ENCODE assay signal across 19 cellular contexts in genomic region chrX:1545776-1546408, GRCh38. TPM values are rescaled to one million over a fixed set of nuclear protein-coding genes. Genes with fewer than 3 reads are reported as not detected.
A peak's percentile ranks its signal among the peaks of the same experiment; 100 is the strongest.
DNase-seq lines count a peak whose midpoint lies in the region; ATAC-seq and TF ChIP-seq lines count a peak whose summit lies in the region.
"Had no signal": no experiment of that assay in that cellular context is flagged by ENCODE, and none has a peak within 500 bp of the region (broad histone marks: within the 10 kb centered on the region; RNA-seq: fewer than 3 reads in every experiment).

No MANE protein-coding gene starts in this region.

- H3K4me3 Mint-ChIP-seq in activated naive CD4-positive, alpha-beta T cell treated with anti-CD3 and anti-CD28 coated beads, Interleukin-2, amount 50 U/mL, for 24 hours, result no peak overlapping the region
- no peak overlapping the region for H3K4me3 Mint-ChIP-seq in activated CD8-positive, alpha-beta T cell treated with anti-CD3 and anti-CD28 coated beads, Interleukin-2, amount 10 ng/mL, durations not matched to agents 7 days and 5 days
- H3K4me3 Mint-ChIP-seq in type B pancreatic cell (no peak overlapping the region), endothelial cell (ENCODE audit: unreplicated experiment) (no peak overlapping the region)

- no peak for DNase-seq in activated naive CD4-positive, alpha-beta T cell (lab: John Stamatoyannopoulos, UW)
- peak; percentile 14 for DNase-seq in activated CD8-positive, alpha-beta T cell treated with anti-CD3 and anti-CD28 coated beads, Interleukin-2, amount 10 ng/mL, durations not matched to agents 7 days and 5 days
- DNase-seq in mesenteric fat pad (ENCODE audit: low spot score) (peak; percentile 39), type B pancreatic cell (ENCODE audit: extremely low spot score, unreplicated experiment) (peak; percentile 15), NAMALWA (ENCODE audit: low spot score) (no peak), endothelial cell (ENCODE audit: low spot score) (no peak), foreskin keratinocyte (no peak)
- DNase-seq: body of pancreas, DMS 273 treated with DMSO at 0.1 percent for 48 hours, GM23248, NCI-H1930, NCI-H510A, right cardiac atrium, transverse colon had no signal

- TF ChIP-seq CTCF in type B pancreatic cell (conservative IDR thresholded peaks at IDR 0.05) (no peak), endothelial cell (IDR thresholded peaks at IDR 0.05; ENCODE audit: unreplicated experiment) (no peak), foreskin keratinocyte (conservative IDR thresholded peaks at IDR 0.05) (no peak)

- no peak for ATAC-seq in activated CD8-positive, alpha-beta T cell treated with anti-CD3 and anti-CD28 coated beads, Interleukin-2, amount 10 ng/mL, durations not matched to agents 7 days and 5 days
- no peak for ATAC-seq in foreskin keratinocyte
- ATAC-seq: body of pancreas had no signal

- POLR2A ChIA-PET in activated CD8-positive, alpha-beta T cell treated with anti-CD3 and anti-CD28 coated beads, Interleukin-2, amount 10 ng/mL, durations not matched to agents 7 days and 5 days (lab: Charles Lee), result no interaction called here

- no peak overlapping the region for H3K27ac ChIP-seq in foreskin keratinocyte
- H3K27ac ChIP-seq: body of pancreas, GM23248, SK-N-MC, transverse colon, VCaP had no signal

- H3K27ac Mint-ChIP-seq in activated naive CD4-positive, alpha-beta T cell treated with anti-CD3 and anti-CD28 coated beads, Interleukin-2, amount 50 U/mL, for 24 hours, result peak overlapping the region; percentile 25
- peak overlapping the region; percentile 56 for H3K27ac Mint-ChIP-seq in activated CD8-positive, alpha-beta T cell treated with anti-CD3 and anti-CD28 coated beads, Interleukin-2, amount 10 ng/mL, durations not matched to agents 7 days and 5 days
- H3K27ac Mint-ChIP-seq in type B pancreatic cell, result peak overlapping the region; percentile 44
- H3K27ac Mint-ChIP-seq in endothelial cell (ENCODE audit: unreplicated experiment), result no peak overlapping the region

- H3K9me3 Mint-ChIP-seq in activated naive CD4-positive, alpha-beta T cell treated with anti-CD3 and anti-CD28 coated beads, Interleukin-2, amount 50 U/mL, for 24 hours, result peaks cover 7% of the 10 kb centered on the region
- H3K9me3 Mint-ChIP-seq in activated CD8-positive, alpha-beta T cell treated with anti-CD3 and anti-CD28 coated beads, Interleukin-2, amount 10 ng/mL, durations not matched to agents 7 days and 5 days (ENCODE audit: insufficient read depth), result peaks cover 6% of the 10 kb centered on the region
- H3K9me3 Mint-ChIP-seq in type B pancreatic cell (no peaks in the 10 kb centered on the region), endothelial cell (ENCODE audit: unreplicated experiment) (peaks cover 28% of the 10 kb centered on the region)

- H3K4me1 Mint-ChIP-seq in activated naive CD4-positive, alpha-beta T cell treated with anti-CD3 and anti-CD28 coated beads, Interleukin-2, amount 50 U/mL, for 24 hours, result peaks cover 23% of the 10 kb centered on the region
- peaks cover 15% of the 10 kb centered on the region for H3K4me1 Mint-ChIP-seq in activated CD8-positive, alpha-beta T cell treated with anti-CD3 and anti-CD28 coated beads, Interleukin-2, amount 10 ng/mL, durations not matched to agents 7 days and 5 days (ENCODE audit: low read depth)
- H3K4me1 Mint-ChIP-seq in type B pancreatic cell (ENCODE audit: unreplicated experiment) (no peaks in the 10 kb centered on the region), endothelial cell (ENCODE audit: unreplicated experiment) (peaks cover 5% of the 10 kb centered on the region)

- peaks cover 5% of the 10 kb centered on the region for H3K36me3 Mint-ChIP-seq in activated naive CD4-positive, alpha-beta T cell treated with anti-CD3 and anti-CD28 coated beads, Interleukin-2, amount 50 U/mL, for 24 hours
- no peaks in the 10 kb centered on the region for H3K36me3 Mint-ChIP-seq in activated CD8-positive, alpha-beta T cell treated with anti-CD3 and anti-CD28 coated beads, Interleukin-2, amount 10 ng/mL, durations not matched to agents 7 days and 5 days (ENCODE audit: low read depth)
- H3K36me3 Mint-ChIP-seq in type B pancreatic cell, result no peaks in the 10 kb centered on the region
- peaks cover 7% of the 10 kb centered on the region for H3K36me3 Mint-ChIP-seq in endothelial cell (ENCODE audit: low read depth, unreplicated experiment)

- no peaks in the 10 kb centered on the region for H3K4me1 ChIP-seq in foreskin keratinocyte
- H3K4me1 ChIP-seq: body of pancreas, transverse colon had no signal

- no peaks in the 10 kb centered on the region for H3K27me3 ChIP-seq in foreskin keratinocyte
- H3K27me3 ChIP-seq: body of pancreas, transverse colon had no signal

- H3K27me3 Mint-ChIP-seq in activated naive CD4-positive, alpha-beta T cell treated with anti-CD3 and anti-CD28 coated beads, Interleukin-2, amount 50 U/mL, for 24 hours, result no peaks in the 10 kb centered on the region
- no peaks in the 10 kb centered on the region for H3K27me3 Mint-ChIP-seq in activated CD8-positive, alpha-beta T cell treated with anti-CD3 and anti-CD28 coated beads, Interleukin-2, amount 10 ng/mL, durations not matched to agents 7 days and 5 days (ENCODE audit: low read depth)
- H3K27me3 Mint-ChIP-seq in type B pancreatic cell (no peaks in the 10 kb centered on the region), endothelial cell (ENCODE audit: unreplicated experiment) (peaks cover 7% of the 10 kb centered on the region)

- CTCF ChIA-PET in activated CD8-positive, alpha-beta T cell treated with anti-CD3 and anti-CD28 coated beads, Interleukin-2, amount 10 ng/mL, durations not matched to agents 7 days and 5 days (lab: Charles Lee), result no interaction called here

RNA-seq across cellular contexts. Expression of gene P2RY8, which starts 8.9 kb away (rescaled TPM):
- 10 to 100 TPM; 62.9 to 65.5 TPM for total RNA-seq in activated CD8-positive, alpha-beta T cell treated with anti-CD3 and anti-CD28 coated beads, Interleukin-2, amount 10 ng/mL, durations not matched to agents 7 days and 5 days
- 2.5 TPM for total RNA-seq in mesenteric fat pad
- not detected in 2 replicates for total RNA-seq in type B pancreatic cell (ENCODE audit: low replicate concordance)
- not detected for total RNA-seq in endothelial cell (ENCODE audit: unreplicated experiment)
- total RNA-seq in foreskin keratinocyte, result not detected in 2 replicates
- polyA plus RNA-seq in foreskin keratinocyte, result not detected in 2 replicates
- total RNA-seq: fibroblast of lung, GM23248, MCF 10A had no signal
- polyA plus RNA-seq: fibroblast of lung, GM23248 had no signal

RNA-seq across cellular contexts. Expression of gene AKAP17A, which starts 45.5 kb away (rescaled TPM):
- 10 to 100 TPM; 62.5 to 66.4 TPM for total RNA-seq in activated CD8-positive, alpha-beta T cell treated with anti-CD3 and anti-CD28 coated beads, Interleukin-2, amount 10 ng/mL, durations not matched to agents 7 days and 5 days
- total RNA-seq in mesenteric fat pad, result 31.4 TPM
- 49.8 and 53.0 TPM in 2 replicates for total RNA-seq in type B pancreatic cell (ENCODE audit: low replicate concordance)
- 25.9 TPM for total RNA-seq in endothelial cell (ENCODE audit: unreplicated experiment)
- total RNA-seq in foreskin keratinocyte, result 22.5 and 23.5 TPM in 2 replicates
- polyA plus RNA-seq in foreskin keratinocyte, result 14.3 and 14.6 TPM in 2 replicates

Comparison
In these comparisons a context has a peak if more than half of its experiments do, and no peak if none do; other contexts are left out.
1. DNase-seq: peak in activated CD8-positive, alpha-beta T cell treated with anti-CD3 and anti-CD28 coated beads, Interleukin-2, amount 10 ng/mL, durations not matched to agents 7 days and 5 days (single experiment), mesenteric fat pad (single experiment) and type B pancreatic cell (single experiment); none in activated naive CD4-positive, alpha-beta T cell (0 of 4), NAMALWA (single experiment), endothelial cell (single experiment) and foreskin keratinocyte (0 of 2).
2. RNA of gene P2RY8, which starts 8.9 kb away (total RNA-seq): 62.9 to 65.5 TPM in activated CD8-positive, alpha-beta T cell treated with anti-CD3 and anti-CD28 coated beads, Interleukin-2, amount 10 ng/mL, durations not matched to agents 7 days and 5 days; 2.5 TPM in mesenteric fat pad (single experiment), not detected in endothelial cell (single experiment), not detected in type B pancreatic cell and not detected in foreskin keratinocyte; every median in the first group is over 10 times any median in the second.